ENCODE assay signal across 21 cellular contexts in the genomic region with DNA sequence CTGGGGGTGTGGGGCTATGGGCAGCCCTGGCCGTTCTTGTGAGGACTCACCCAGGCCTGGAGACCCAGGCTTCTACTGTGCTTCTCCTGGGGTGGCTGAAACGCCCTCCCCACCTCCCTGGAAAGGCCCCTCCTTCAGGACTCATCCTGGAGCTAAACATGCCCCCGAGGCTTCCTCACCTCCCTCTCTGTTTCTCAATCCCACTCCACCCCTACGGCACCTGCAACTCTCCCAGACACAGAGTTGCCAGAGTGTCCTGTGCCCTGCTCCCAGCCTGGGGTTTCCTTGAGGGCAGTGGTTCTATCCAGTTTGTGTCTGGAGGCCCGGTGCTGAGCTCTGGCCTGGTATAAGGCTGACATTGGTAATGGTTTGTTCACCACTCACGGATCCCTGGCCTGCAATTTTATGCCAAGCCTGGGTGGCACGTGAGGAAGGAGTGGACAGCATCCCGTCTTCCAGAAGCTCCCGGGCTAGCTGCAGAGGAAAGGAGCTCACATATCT.
A peak's percentile ranks its signal among the peaks of the same experiment; 100 is the strongest.
DNase-seq lines count a peak whose midpoint lies in the region; ATAC-seq, FAIRE-seq and TF ChIP-seq lines count a peak whose summit lies in the region.
"Had no signal": no experiment of that assay in that cellular context is flagged by ENCODE, and none has a peak within 500 bp of the region (broad histone marks: within the 10 kb centered on the region; RNA-seq: fewer than 3 reads in every experiment).

No MANE protein-coding gene starts in this region.

- FAIRE-seq in RCC 7860 (lab: Jason Lieb, UNC), result no peak

- CTCF ChIA-PET in activated CD8-positive, alpha-beta memory T cell treated with anti-CD3 and anti-CD28 coated beads, Interleukin-2, amount 10 ng/mL, durations not matched to agents 7 days and 5 days (lab: Charles Lee), result no interaction called here
- CTCF ChIA-PET in WTC11 (lab: Charles Lee), result interaction anchor here (0.8 to 1.7 kb wide), 6 partner anchors 9 to 159 kb away, joined by 3 to 10 read pairs (median 6); no protein-coding TSS in a partner anchor

- TF ChIP-seq CTCF in WTC11 (IDR thresholded peaks at IDR 0.05), result no peak
- TF ChIP-seq CTCF in osteocyte (IDR thresholded peaks at IDR 0.05), result no peak

- H3K27ac Mint-ChIP-seq in activated CD8-positive, alpha-beta memory T cell treated with anti-CD3 and anti-CD28 coated beads, Interleukin-2, amount 10 ng/mL, durations not matched to agents 7 days and 5 days, result no peak overlapping the region
- H3K27ac Mint-ChIP-seq in WTC11 (no peak overlapping the region), osteocyte (ENCODE audit: unreplicated experiment) (no peak overlapping the region)
- H3K27ac Mint-ChIP-seq: CD4-positive, alpha-beta memory T cell had no signal

- DNase-seq in activated CD8-positive, alpha-beta memory T cell treated with anti-CD3 and anti-CD28 coated beads, Interleukin-2, amount 10 ng/mL, durations not matched to agents 7 days and 5 days, result peak; percentile 34
- DNase-seq in activated CD8-positive, alpha-beta memory T cell treated with anti-CD3 and anti-CD28 coated beads, Interleukin-2, amount 50 U/mL, for 4 hours, result no peak
- DNase-seq in WTC11 (ENCODE audit: low spot score), result no peak
- DNase-seq in osteocyte (ENCODE audit: extremely low spot score, unreplicated experiment), result peak; percentile 75
- DNase-seq in ureter (ENCODE audit: low spot score), result peak; percentile 22
- DNase-seq in activated CD4-positive, alpha-beta T cell treated with anti-CD3 and anti-CD28 coated beads for 1 hour, result no peak
- DNase-seq in RCC 7860 (ENCODE audit: low spot score), result no peak
- DNase-seq: 8988T; BE2C; Calu3; CD4-positive, alpha-beta memory T cell; DMS53; GM23248; KBM-7; MV-4-11; NCI-H1436; NCI-H2029; NCI-H2171; Right ventricle myocardium superior had no signal

- no peaks in the 10 kb centered on the region for H3K4me1 Mint-ChIP-seq in activated CD8-positive, alpha-beta memory T cell treated with anti-CD3 and anti-CD28 coated beads, Interleukin-2, amount 10 ng/mL, durations not matched to agents 7 days and 5 days
- H3K4me1 Mint-ChIP-seq in WTC11, result peaks cover 15% of the 10 kb centered on the region
- no peaks in the 10 kb centered on the region for H3K4me1 Mint-ChIP-seq in osteocyte (ENCODE audit: unreplicated experiment)
- H3K4me1 Mint-ChIP-seq: CD4-positive, alpha-beta memory T cell had no signal

- no peaks in the 10 kb centered on the region for H3K9me3 Mint-ChIP-seq in activated CD8-positive, alpha-beta memory T cell treated with anti-CD3 and anti-CD28 coated beads, Interleukin-2, amount 10 ng/mL, durations not matched to agents 7 days and 5 days (ENCODE audit: low read depth)
- H3K9me3 Mint-ChIP-seq in WTC11 (peaks cover 9% of the 10 kb centered on the region), osteocyte (ENCODE audit: unreplicated experiment) (no peaks in the 10 kb centered on the region)

- no peaks in the 10 kb centered on the region for H3K27me3 Mint-ChIP-seq in activated CD8-positive, alpha-beta memory T cell treated with anti-CD3 and anti-CD28 coated beads, Interleukin-2, amount 10 ng/mL, durations not matched to agents 7 days and 5 days
- peaks cover 3% of the 10 kb centered on the region; the same call in 1 of the 2 replicates for H3K27me3 Mint-ChIP-seq in WTC11 (ENCODE audit: low read depth)
- no peaks in the 10 kb centered on the region for H3K27me3 Mint-ChIP-seq in osteocyte (ENCODE audit: unreplicated experiment)

- POLR2A ChIA-PET in WTC11 (lab: Charles Lee), result interaction anchor here (0.6 kb wide), 1 partner anchor 872 kb away, joined by 3 read pairs; no protein-coding TSS in a partner anchor

- no peaks in the 10 kb centered on the region for H3K36me3 Mint-ChIP-seq in activated CD8-positive, alpha-beta memory T cell treated with anti-CD3 and anti-CD28 coated beads, Interleukin-2, amount 10 ng/mL, durations not matched to agents 7 days and 5 days
- no peaks in the 10 kb centered on the region for H3K36me3 Mint-ChIP-seq in WTC11
- no peaks in the 10 kb centered on the region for H3K36me3 Mint-ChIP-seq in osteocyte (ENCODE audit: unreplicated experiment)
- H3K36me3 Mint-ChIP-seq: CD4-positive, alpha-beta memory T cell had no signal

- H3K4me3 Mint-ChIP-seq in activated CD8-positive, alpha-beta memory T cell treated with anti-CD3 and anti-CD28 coated beads, Interleukin-2, amount 10 ng/mL, durations not matched to agents 7 days and 5 days, result no peak overlapping the region
- H3K4me3 Mint-ChIP-seq in WTC11 (no peak overlapping the region), osteocyte (ENCODE audit: unreplicated experiment) (no peak overlapping the region)
- H3K4me3 Mint-ChIP-seq: CD4-positive, alpha-beta memory T cell had no signal

- no peak for ATAC-seq in activated CD8-positive, alpha-beta memory T cell treated with anti-CD3 and anti-CD28 coated beads, Interleukin-2, amount 10 ng/mL, durations not matched to agents 7 days and 5 days
- ATAC-seq in WTC11 (peak; percentile 71), GM18502 (IDR thresholded peaks at IDR 0.05; ENCODE audit: poor library complexity, unreplicated experiment) (no peak)
- ATAC-seq: Panc1 had no signal

TF ChIP-seq in WTC11, 78 proteins besides CTCF, POLR2A, EP300 and RAD21 (continues in another document):
- no peak for TF ChIP-seq ZNF416 (CRISPR knock-in tag; IDR thresholded peaks at IDR 0.05)
- no peak for TF ChIP-seq TEAD1 (CRISPR knock-in tag; IDR thresholded peaks at IDR 0.05)
- no peak for TF ChIP-seq JUN (CRISPR knock-in tag; IDR thresholded peaks at IDR 0.05)
- no peak for TF ChIP-seq USF2 (CRISPR knock-in tag; IDR thresholded peaks at IDR 0.05)
- TF ChIP-seq ZNF532 (CRISPR knock-in tag; IDR thresholded peaks at IDR 0.05; ENCODE audit: borderline replicate concordance), result no peak
- TF ChIP-seq, protein P1, sequence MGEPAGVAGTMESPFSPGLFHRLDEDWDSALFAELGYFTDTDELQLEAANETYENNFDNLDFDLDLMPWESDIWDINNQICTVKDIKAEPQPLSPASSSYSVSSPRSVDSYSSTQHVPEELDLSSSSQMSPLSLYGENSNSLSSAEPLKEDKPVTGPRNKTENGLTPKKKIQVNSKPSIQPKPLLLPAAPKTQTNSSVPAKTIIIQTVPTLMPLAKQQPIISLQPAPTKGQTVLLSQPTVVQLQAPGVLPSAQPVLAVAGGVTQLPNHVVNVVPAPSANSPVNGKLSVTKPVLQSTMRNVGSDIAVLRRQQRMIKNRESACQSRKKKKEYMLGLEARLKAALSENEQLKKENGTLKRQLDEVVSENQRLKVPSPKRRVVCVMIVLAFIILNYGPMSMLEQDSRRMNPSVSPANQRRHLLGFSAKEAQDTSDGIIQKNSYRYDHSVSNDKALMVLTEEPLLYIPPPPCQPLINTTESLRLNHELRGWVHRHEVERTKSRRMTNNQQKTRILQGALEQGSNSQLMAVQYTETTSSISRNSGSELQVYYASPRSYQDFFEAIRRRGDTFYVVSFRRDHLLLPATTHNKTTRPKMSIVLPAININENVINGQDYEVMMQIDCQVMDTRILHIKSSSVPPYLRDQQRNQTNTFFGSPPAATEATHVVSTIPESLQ (CRISPR knock-in tag; IDR thresholded peaks at IDR 0.05), result no peak
- TF ChIP-seq, protein P2, sequence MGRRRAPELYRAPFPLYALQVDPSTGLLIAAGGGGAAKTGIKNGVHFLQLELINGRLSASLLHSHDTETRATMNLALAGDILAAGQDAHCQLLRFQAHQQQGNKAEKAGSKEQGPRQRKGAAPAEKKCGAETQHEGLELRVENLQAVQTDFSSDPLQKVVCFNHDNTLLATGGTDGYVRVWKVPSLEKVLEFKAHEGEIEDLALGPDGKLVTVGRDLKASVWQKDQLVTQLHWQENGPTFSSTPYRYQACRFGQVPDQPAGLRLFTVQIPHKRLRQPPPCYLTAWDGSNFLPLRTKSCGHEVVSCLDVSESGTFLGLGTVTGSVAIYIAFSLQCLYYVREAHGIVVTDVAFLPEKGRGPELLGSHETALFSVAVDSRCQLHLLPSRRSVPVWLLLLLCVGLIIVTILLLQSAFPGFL (CRISPR knock-in tag; IDR thresholded peaks at IDR 0.05; ENCODE audit: borderline replicate concordance), result no peak

Comparison
In these comparisons a context has a peak if more than half of its experiments do, and no peak if none do; other contexts are left out.
1. DNase-seq: peak in activated CD8-positive, alpha-beta memory T cell treated with anti-CD3 and anti-CD28 coated beads, Interleukin-2, amount 10 ng/mL, durations not matched to agents 7 days and 5 days (single experiment), osteocyte (single experiment) and ureter (single experiment); none in activated CD8-positive, alpha-beta memory T cell treated with anti-CD3 and anti-CD28 coated beads, Interleukin-2, amount 50 U/mL, for 4 hours (single experiment), WTC11 (single experiment), activated CD4-positive, alpha-beta T cell treated with anti-CD3 and anti-CD28 coated beads for 1 hour (single experiment) and RCC 7860 (single experiment).